In the genomic region with DNA sequence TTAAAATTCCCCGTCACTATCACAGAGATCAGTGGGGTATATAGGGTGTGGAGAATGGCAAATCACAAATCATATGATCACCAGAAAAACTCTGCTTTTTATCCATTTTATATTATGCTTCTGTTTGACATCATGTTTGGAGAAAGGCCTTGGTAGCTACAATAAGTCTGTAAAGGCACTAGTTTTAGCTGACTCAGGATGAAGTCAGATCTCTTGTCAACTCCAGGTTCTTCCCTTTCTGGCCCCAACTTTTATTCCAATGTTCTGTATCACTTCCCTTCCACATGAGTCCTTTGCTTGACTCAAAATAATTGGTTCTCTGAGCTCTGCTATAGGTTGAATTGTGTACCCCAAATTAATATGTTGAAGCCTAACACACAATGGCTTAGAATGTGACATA, we compare ENCODE assay signal across 21 cellular contexts.
"Had no signal": no experiment of that assay in that cellular context is flagged by ENCODE, and none has a peak within 500 bp of the region (broad histone marks: within the 10 kb centered on the region; RNA-seq: fewer than 3 reads in every experiment).

No MANE protein-coding gene starts in this region.

- H2AFZ ChIP-seq: hepatocyte had no signal

- H3K27ac ChIP-seq: gastroesophageal sphincter, hepatocyte, skin epidermis, testis, transverse colon, WERI-Rb-1 had no signal

- H3K27me3 ChIP-seq: gastroesophageal sphincter, hepatocyte, testis, transverse colon had no signal

- H3K36me3 ChIP-seq: gastroesophageal sphincter, transverse colon, WERI-Rb-1 had no signal

- H3K4me3 ChIP-seq: gastroesophageal sphincter, hepatocyte, mucosa of descending colon, skin epidermis, testis, transverse colon had no signal

- H3K79me2 ChIP-seq: hepatocyte had no signal

- H3K4me2 ChIP-seq: hepatocyte had no signal

- DNase-seq: activated CD4-positive, alpha-beta T cell treated with anti-CD3 and anti-CD28 coated beads for 48 hours; activated CD4-positive, alpha-beta T cell treated with anti-CD3 and anti-CD28 coated beads, Interleukin-2, amount 50 U/mL, for 48 hours; activated CD8-positive, alpha-beta memory T cell treated with anti-CD3 and anti-CD28 coated beads for 24 hours; activated gamma-delta T cell; activated naive CD4-positive, alpha-beta T cell treated with anti-CD3 and anti-CD28 coated beads, Interleukin-2, amount 50 U/mL, for 16 hours; activated T-cell treated with anti-CD3 and anti-CD28 coated beads, Interleukin-2, amount 50 U/mL, for 24 hours; dermis blood vessel endothelial cell; effector CD8-positive, alpha-beta T cell; left cardiac atrium; left ventricle myocardium superior; mucosa of descending colon; posterior cingulate gyrus; stimulated activated CD4-positive, alpha-beta T cell treated with anti-CD3 and anti-CD28 coated beads, Interleukin-12 subunit alpha, Interleukin-12 subunit beta, amount 100 ng/mL, for 4 hours; stimulated activated CD4-positive, alpha-beta T cell treated with anti-CD3 and anti-CD28 coated beads, Interleukin-4, amount 100 ng/mL, for 1 hour; stimulated activated naive CD8-positive, alpha-beta T cell treated with anti-CD3 and anti-CD28 coated beads, Interleukin-15, Interleukin-2, amounts not matched to agents 100 U/mL and 50 U/mL, for 24 hours; testis; transverse colon; WERI-Rb-1 had no signal

- H3K4me1 ChIP-seq: gastroesophageal sphincter, testis, transverse colon had no signal

- H3K9me3 ChIP-seq: gastroesophageal sphincter, mucosa of descending colon, testis, transverse colon had no signal
